ENCODE assay signal across 16 cellular contexts in genomic region chr2:177478029-177478428, GRCh38.
"Had no signal": no experiment of that assay in that cellular context is flagged by ENCODE, and none has a peak within 500 bp of the region (broad histone marks: within the 10 kb centered on the region; RNA-seq: fewer than 3 reads in every experiment).

No MANE protein-coding gene starts in this region.

- H3K4me3 ChIP-seq: adrenal gland, left lung, thyroid gland had no signal

- H3K4me1 Mint-ChIP-seq: neural crest cell had no signal

- H3K9me3 ChIP-seq: adrenal gland, thyroid gland had no signal

- DNase-seq: activated CD4-positive, alpha-beta T cell treated with anti-CD3 and anti-CD28 coated beads for 48 hours; activated CD4-positive, CD25-positive, alpha-beta regulatory T cell; activated effector memory CD4-positive, alpha-beta T cell treated with anti-CD3 and anti-CD28 coated beads, Interleukin-2, amount 50 U/mL, for 16 hours; activated T-cell treated with anti-CD3 and anti-CD28 coated beads, Interleukin-2, amount 50 U/mL, for 72 hours; adrenal gland; effector memory CD8-positive, alpha-beta T cell; left lung; stimulated activated CD4-positive, alpha-beta T cell treated with anti-CD3 and anti-CD28 coated beads, Interleukin-2, amount 100 ng/mL, for 24 hours; stimulated activated naive CD4-positive, alpha-beta T cell treated with Interleukin-2 at 50 U/mL for 16 hours; T-helper 9 cell; thyroid gland had no signal

- H3K9me3 Mint-ChIP-seq: activated naive CD4-positive, alpha-beta T cell treated with anti-CD3 and anti-CD28 coated beads, Interleukin-2, amount 50 U/mL, for 24 hours had no signal

- H3K27me3 ChIP-seq: adrenal gland, left lung, thyroid gland had no signal

- H3K4me3 Mint-ChIP-seq: activated naive CD4-positive, alpha-beta T cell treated with anti-CD3 and anti-CD28 coated beads, Interleukin-2, amount 50 U/mL, for 24 hours; activated T-cell treated with anti-CD3 and anti-CD28 coated beads, Interleukin-2, amount 50 U/mL, for 72 hours; effector memory CD8-positive, alpha-beta T cell; neural crest cell had no signal

- H3K27ac Mint-ChIP-seq: activated naive CD4-positive, alpha-beta T cell treated with anti-CD3 and anti-CD28 coated beads, Interleukin-2, amount 50 U/mL, for 24 hours; activated T-cell treated with anti-CD3 and anti-CD28 coated beads, Interleukin-2, amount 50 U/mL, for 72 hours had no signal

- ATAC-seq: activated T-cell treated with anti-CD3 and anti-CD28 coated beads, Interleukin-2, amount 50 U/mL, for 72 hours; effector memory CD8-positive, alpha-beta T cell; left lung had no signal

- H3K27me3 Mint-ChIP-seq: activated naive CD4-positive, alpha-beta T cell treated with anti-CD3 and anti-CD28 coated beads, Interleukin-2, amount 50 U/mL, for 24 hours; effector memory CD8-positive, alpha-beta T cell had no signal

- H3K4me1 ChIP-seq: left lung, thyroid gland had no signal

- FAIRE-seq: frontal cortex, keratinocyte had no signal

- H3K36me3 ChIP-seq: thyroid gland had no signal

- H3K27ac ChIP-seq: adrenal gland, epithelial cell of prostate, left lung, thyroid gland had no signal
